8 cellular contexts compared by ENCODE assay signal in the genomic region with DNA sequence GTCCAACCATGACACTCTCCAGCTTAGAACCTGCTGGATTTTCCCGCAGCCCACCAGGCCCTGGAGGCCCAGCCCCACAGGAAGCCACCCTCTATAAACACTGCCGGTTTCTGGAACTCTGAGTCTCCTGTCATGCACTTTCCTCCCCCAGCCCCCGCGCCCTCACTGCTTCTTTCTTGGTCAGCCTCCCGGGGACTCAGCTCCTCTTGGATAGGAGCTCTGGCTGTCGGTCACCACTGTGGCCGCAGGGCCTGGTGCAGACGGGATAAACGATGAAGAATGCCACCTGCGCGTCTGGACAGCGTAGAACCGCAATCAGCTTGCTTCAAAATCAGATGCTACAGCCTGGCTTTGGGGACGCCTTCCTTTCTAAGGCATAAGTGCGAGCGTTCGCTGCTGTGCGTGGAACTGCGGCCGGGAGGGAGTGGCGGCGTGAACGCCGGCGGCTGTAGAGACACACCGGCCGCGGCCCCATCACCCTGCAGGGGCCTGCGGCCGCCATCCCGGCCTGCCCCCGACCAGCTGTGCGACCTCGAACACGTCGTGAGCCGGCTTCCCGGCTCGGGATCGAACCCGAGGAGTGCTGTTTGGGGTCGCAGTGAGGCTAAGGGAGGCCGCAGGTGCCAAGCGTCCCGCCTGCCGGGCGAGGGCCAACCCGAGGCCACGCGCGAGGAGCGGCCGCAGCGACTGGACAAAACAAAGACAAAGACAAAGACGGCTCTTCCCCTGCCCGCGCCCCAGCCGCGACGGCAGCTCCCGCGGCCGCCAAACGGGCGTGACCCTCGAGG. TPM values are rescaled to one million over a fixed set of nuclear protein-coding genes. Genes with fewer than 3 reads are reported as not detected.
DNase-seq lines count a peak whose midpoint lies in the region; ATAC-seq, FAIRE-seq and TF ChIP-seq lines count a peak whose summit lies in the region.

No MANE protein-coding gene starts in this region.

- H3K79me2 ChIP-seq in SK-N-SH (ENCODE audit: insufficient read depth) = peaks cover 62% of the 10 kb centered on the region
- peaks cover 50% of the 10 kb centered on the region for H3K79me2 ChIP-seq in endothelial cell of umbilical vein (ENCODE audit: control insufficient read depth, insufficient read depth, low read length)

- H3F3A ChIP-seq in SK-N-SH (replicated peaks; ENCODE audit: insufficient read depth) = peaks cover 26% of the 10 kb centered on the region

- in situ Hi-C loops in ACHN (cut with HindIII; ENCODE audit: low pct_ligation_motif_present, low pct_unique_long_range_greater_than_20kb, low sequenced_read_pairs) = no loop called here

- H4K20me1 ChIP-seq in SK-N-SH (ENCODE audit: insufficient read depth) (peaks cover 52% of the 10 kb centered on the region), endothelial cell of umbilical vein (replicated peaks; ENCODE audit: control insufficient read depth, extremely low read depth, insufficient read depth, low read length) (no peaks in the 10 kb centered on the region)

- H3K9me3 ChIP-seq in SK-N-SH (no peaks in the 10 kb centered on the region), endothelial cell of umbilical vein (replicated peaks; ENCODE audit: control insufficient read depth, insufficient read depth, low read length) (no peaks in the 10 kb centered on the region), mononuclear cell (ENCODE audit: low read depth, low read length) (no peaks in the 10 kb centered on the region), vagina (no peaks in the 10 kb centered on the region)

- no peak for FAIRE-seq in endothelial cell of umbilical vein (lab: Jason Lieb, UNC)

- ATAC-seq in GM18907 (IDR thresholded peaks at IDR 0.05; ENCODE audit: unreplicated experiment) = peak; percentile 13

- H3K4me2 ChIP-seq in SK-N-SH = peak overlapping the region; percentile 98
- peak overlapping the region; percentile 89 for H3K4me2 ChIP-seq in endothelial cell of umbilical vein (ENCODE audit: insufficient read depth, low read length)

- TF ChIP-seq POLR2A in endothelial cell of umbilical vein (IDR thresholded peaks at IDR 0.05; ENCODE audit: low read depth, low read length) = peak; percentile 38
- TF ChIP-seq POLR2A in vagina (IDR thresholded peaks at IDR 0.05) = no peak

- POLR2A ChIA-PET in SK-N-SH (lab: Yijun Ruan, JAX) = interaction anchor here (0.6 to 1.4 kb wide), 3 partner anchors 27 to 71 kb away, joined by 3 to 7 read pairs (median 3); a partner anchor contains a TSS
- POLR2A ChIA-PET in endothelial cell of umbilical vein (lab: Charles Lee) = interaction anchor here (1.4 kb wide), 1 partner anchor 10 kb away, joined by 7 read pairs; no protein-coding TSS in a partner anchor

- H3K36me3 ChIP-seq in SK-N-SH (replicated peaks in 1 of 2; ENCODE audit: control insufficient read depth in 1 of 2, insufficient read depth in 2 of 2, low read length in 1 of 2) (peaks cover 0 to 10% of the 10 kb centered on the region in 2 experiments), endothelial cell of umbilical vein (ENCODE audit: control insufficient read depth in 2 of 2, extremely low read depth in 1 of 2, insufficient read depth in 2 of 2, low read length in 2 of 2) (no peaks in the 10 kb centered on the region), vagina (no peaks in the 10 kb centered on the region)

- H3K9me2 ChIP-seq in SK-N-SH = no peaks in the 10 kb centered on the region

- dilution Hi-C loops in endothelial cell of umbilical vein (cut with MboI; ENCODE audit: extremely low pct_ligation_motif_present, low sequenced_read_pairs) = no loop called here

- no peak for TF ChIP-seq EP300 in SK-N-SH (IDR thresholded peaks at IDR 0.05; ENCODE audit: borderline replicate concordance in 1 of 2, low read depth in 1 of 2, low read length in 1 of 2)

- intact Hi-C loops in endothelial cell of umbilical vein (cut with micrococcal nuclease) = loop anchor here (1.0 to 5.0 kb wide), 4 partner anchors 9 to 260 kb away; no protein-coding TSS in a partner anchor
- intact Hi-C loops in vagina (cut with DNase I) = loop anchor here (5.0 to 10.0 kb wide), 2 partner anchors 55 to 538 kb away; a partner anchor contains a TSS

- CTCF ChIA-PET in SK-N-SH (lab: Yijun Ruan, JAX) (interaction anchor here (0.6 to 3.3 kb wide), 14 partner anchors 15 to 683 kb away, joined by 3 to 18 read pairs (median 3); a partner anchor contains a TSS), endothelial cell of umbilical vein (lab: Charles Lee) (interaction anchor here (1.0 to 3.3 kb wide), 8 partner anchors 8 to 265 kb away, joined by 3 to 19 read pairs (median 4); no protein-coding TSS in a partner anchor)

- peak; percentile 35 for DNase-seq in ACHN
- peak; percentile 57 for DNase-seq in SK-N-SH
- peak; percentile 53 for DNase-seq in endothelial cell of umbilical vein (ENCODE audit: low read depth, low spot score)
- DNase-seq in vagina (ENCODE audit: extremely low spot score in 2 of 2) = no peak
- no peak for DNase-seq in effector CD4-positive, alpha-beta T cell
- DNase-seq in stimulated activated CD4-positive, alpha-beta T cell treated with anti-CD3 and anti-CD28 coated beads, Interleukin-12 subunit alpha, Interleukin-12 subunit beta, amount 100 ng/mL, for 4 hours = no peak

- TF ChIP-seq CTCF in SK-N-SH (IDR thresholded peaks at IDR 0.05) = no peak
- TF ChIP-seq CTCF in endothelial cell of umbilical vein (IDR thresholded peaks at IDR 0.05; ENCODE audit: extremely low read depth in 1 of 2, insufficient read depth in 1 of 2, low read depth in 1 of 2, low read length in 2 of 2) = no peak
- TF ChIP-seq CTCF in vagina (IDR thresholded peaks at IDR 0.05) = no peak

- H2AFZ ChIP-seq in SK-N-SH (ENCODE audit: low read depth) = no peak overlapping the region
- H2AFZ ChIP-seq in endothelial cell of umbilical vein (ENCODE audit: low read depth, low read length) = no peak overlapping the region

- H3K4me1 ChIP-seq in SK-N-SH (ENCODE audit: control insufficient read depth in 1 of 2, insufficient read depth in 2 of 2, low read depth in 1 of 2, low read length in 1 of 2) = peaks cover 33 to 44% of the 10 kb centered on the region in 2 experiments
- peaks cover 60% of the 10 kb centered on the region for H3K4me1 ChIP-seq in endothelial cell of umbilical vein (ENCODE audit: control insufficient read depth, extremely low read depth, insufficient read depth, low read length)
- peaks cover 85% of the 10 kb centered on the region for H3K4me1 ChIP-seq in mononuclear cell (ENCODE audit: insufficient read depth, low read length)
- H3K4me1 ChIP-seq in vagina = peaks cover 71% of the 10 kb centered on the region

- H3K27ac ChIP-seq in SK-N-SH (ENCODE audit: low read depth in 2 of 2, low read length in 1 of 2) (peak overlapping the region; percentile 82 to 90; a peak in 3 of 4 replicates), endothelial cell of umbilical vein (ENCODE audit: insufficient read depth, low read depth, low read length) (peak overlapping the region; percentile 97), vagina (peak overlapping the region; percentile 90)

- BruUV-seq in endothelial cell of umbilical vein (replicated peaks; lab: Mats Ljungman, UMichigan) = TSS peak; percentile 3

- TF ChIP-seq RAD21 in SK-N-SH (IDR thresholded peaks at IDR 0.05; ENCODE audit: low read length) = no peak

- H3K9me1 ChIP-seq in endothelial cell of umbilical vein (replicated peaks; ENCODE audit: control insufficient read depth, extremely low read depth, insufficient read depth, low read length) = no peaks in the 10 kb centered on the region

- H3K27me3 ChIP-seq in SK-N-SH (ENCODE audit: insufficient read depth) (no peaks in the 10 kb centered on the region), endothelial cell of umbilical vein (ENCODE audit: control insufficient read depth in 2 of 2, insufficient read depth in 2 of 2, low read length in 2 of 2) (no peaks in the 10 kb centered on the region), mononuclear cell (ENCODE audit: insufficient read depth, low read length) (no peaks in the 10 kb centered on the region), vagina (no peaks in the 10 kb centered on the region)

- H3K4me3 ChIP-seq in SK-N-SH (ENCODE audit: low read depth in 2 of 2, low read length in 1 of 2) (peak overlapping the region; percentile 88 to 96), endothelial cell of umbilical vein (replicated peaks in 1 of 3; ENCODE audit: insufficient read depth in 1 of 3, low read depth in 1 of 3, low read length in 3 of 3) (peak overlapping the region; percentile 83 to 96 (median 91)), mononuclear cell (ENCODE audit: low read length) (peak overlapping the region; percentile 74), vagina (peak overlapping the region; percentile 79 to 88)

- WGBS in SK-N-SH (ENCODE audit: low lambda C conversion rate) = 1% methylated on average over 40 of the region's 66 CpGs

- peak overlapping the region; percentile 82 for H3K9ac ChIP-seq in SK-N-SH
- H3K9ac ChIP-seq in endothelial cell of umbilical vein (replicated peaks; ENCODE audit: extremely low read depth, insufficient read depth, low read length) = peak overlapping the region; percentile 83

RNA-seq across cellular contexts. Expression of a gene that starts 0.7 kb away (rescaled TPM):
- polyA plus RNA-seq in SK-N-SH (2012; rRNA removed) (171 and 196 TPM in 2 replicates), endothelial cell of umbilical vein (313 and 342 TPM in 2 replicates)
- polyA plus RNA-seq in SK-N-SH (2012; cell fraction: cytosol; rRNA removed) = 173 and 196 TPM in 2 replicates
- 113 and 135 TPM in 2 replicates for polyA plus RNA-seq in SK-N-SH (2012; cell fraction: nucleus; rRNA removed)
- total RNA-seq in endothelial cell of umbilical vein (406 and 415 TPM in 2 replicates), mononuclear cell (71.9 TPM), vagina (165 TPM)
- polyA plus RNA-seq in endothelial cell of umbilical vein (2011; cell fraction: cytosol; rRNA removed) = 289 and 309 TPM in 2 replicates
- polyA plus RNA-seq in endothelial cell of umbilical vein (2011; cell fraction: nucleus; rRNA removed) = 194 and 204 TPM in 2 replicates
- polyA plus RNA-seq in endothelial cell of umbilical vein (2012) = 314 and 368 TPM in 2 replicates
- 267 and 299 TPM in 2 replicates for polyA minus RNA-seq in endothelial cell of umbilical vein
- 103 TPM for polyA minus RNA-seq in endothelial cell of umbilical vein (2011; cell fraction: cytosol; rRNA and poly(A)+ RNA removed)
- 77.5 and 96.0 TPM in 2 replicates for polyA minus RNA-seq in endothelial cell of umbilical vein (2011; cell fraction: nucleus; rRNA and poly(A)+ RNA removed)

RNA-seq across cellular contexts. Expression of a gene that starts 47.9 kb away (rescaled TPM):
- 0.67 and 0.77 TPM in 2 replicates for polyA plus RNA-seq in SK-N-SH (2012; rRNA removed)
- polyA plus RNA-seq in SK-N-SH (2012; cell fraction: cytosol; rRNA removed) = 0.32 and 0.75 TPM in 2 replicates
- polyA plus RNA-seq in SK-N-SH (2012; cell fraction: nucleus; rRNA removed) = 2.0 TPM in 2 replicates
- total RNA-seq in endothelial cell of umbilical vein = 0.65 and 0.91 TPM in 2 replicates
- 0.39 and 0.59 TPM in 2 replicates for polyA plus RNA-seq in endothelial cell of umbilical vein
- 0.26 and 0.87 TPM in 2 replicates for polyA plus RNA-seq in endothelial cell of umbilical vein (2011; cell fraction: cytosol; rRNA removed)
- 0.30 and 0.48 TPM in 2 replicates for polyA plus RNA-seq in endothelial cell of umbilical vein (2011; cell fraction: nucleus; rRNA removed)
- polyA plus RNA-seq in endothelial cell of umbilical vein (2012) = 0.94 and 1.9 TPM in 2 replicates
- 0.19 TPM in 1 of 2 replicates, not detected in the other for polyA minus RNA-seq in endothelial cell of umbilical vein
- polyA minus RNA-seq in endothelial cell of umbilical vein (2011; cell fraction: cytosol; rRNA and poly(A)+ RNA removed) = 0.72 TPM
- polyA minus RNA-seq in endothelial cell of umbilical vein (2011; cell fraction: nucleus; rRNA and poly(A)+ RNA removed) = 0.58 TPM in 1 of 2 replicates, not detected in the other
- total RNA-seq in mononuclear cell = 761 TPM
- 35.1 TPM for total RNA-seq in vagina

RNA-seq across cellular contexts. Expression of a gene that starts 54.9 kb away (rescaled TPM):
- polyA plus RNA-seq in SK-N-SH (2012; rRNA removed) (89.0 and 125 TPM in 2 replicates), endothelial cell of umbilical vein (109 and 123 TPM in 2 replicates)
- 116 and 122 TPM in 2 replicates for polyA plus RNA-seq in SK-N-SH (2012; cell fraction: cytosol; rRNA removed)
- 31.5 and 38.2 TPM in 2 replicates for polyA plus RNA-seq in SK-N-SH (2012; cell fraction: nucleus; rRNA removed)
- total RNA-seq in endothelial cell of umbilical vein (99.7 and 102 TPM in 2 replicates), mononuclear cell (86.3 TPM), vagina (70.0 TPM)
- polyA plus RNA-seq in endothelial cell of umbilical vein (2011; cell fraction: cytosol; rRNA removed) = 115 and 130 TPM in 2 replicates
- polyA plus RNA-seq in endothelial cell of umbilical vein (2011; cell fraction: nucleus; rRNA removed) = 46.3 and 55.9 TPM in 2 replicates
- polyA plus RNA-seq in endothelial cell of umbilical vein (2012) = 107 and 137 TPM in 2 replicates
- 79.8 and 101 TPM in 2 replicates for polyA minus RNA-seq in endothelial cell of umbilical vein
- 50.6 TPM for polyA minus RNA-seq in endothelial cell of umbilical vein (2011; cell fraction: cytosol; rRNA and poly(A)+ RNA removed)
- polyA minus RNA-seq in endothelial cell of umbilical vein (2011; cell fraction: nucleus; rRNA and poly(A)+ RNA removed) = 21.6 and 22.3 TPM in 2 replicates

Comparison
In these comparisons a context has a peak if more than half of its experiments do, and no peak if none do; other contexts are left out.
1. DNase-seq: peak in ACHN (single experiment), SK-N-SH (single experiment) and endothelial cell of umbilical vein (single experiment); none in vagina (0 of 2), effector CD4-positive, alpha-beta T cell (single experiment) and stimulated activated CD4-positive, alpha-beta T cell treated with anti-CD3 and anti-CD28 coated beads, Interleukin-12 subunit alpha, Interleukin-12 subunit beta, amount 100 ng/mL, for 4 hours (single experiment).
2. RNA of a gene that starts 47.9 kb away (total RNA-seq): 761 TPM in mononuclear cell (single experiment); 35.1 TPM in vagina (single experiment) and 0.65 to 0.91 TPM in endothelial cell of umbilical vein; every median in the first group is over 10 times any median in the second.
3. Peak in every context shown above with its lines, with median percentiles within 50 percentile points of each other: H3K27ac ChIP-seq and H3K4me3 ChIP-seq.